In the genomic region with DNA sequence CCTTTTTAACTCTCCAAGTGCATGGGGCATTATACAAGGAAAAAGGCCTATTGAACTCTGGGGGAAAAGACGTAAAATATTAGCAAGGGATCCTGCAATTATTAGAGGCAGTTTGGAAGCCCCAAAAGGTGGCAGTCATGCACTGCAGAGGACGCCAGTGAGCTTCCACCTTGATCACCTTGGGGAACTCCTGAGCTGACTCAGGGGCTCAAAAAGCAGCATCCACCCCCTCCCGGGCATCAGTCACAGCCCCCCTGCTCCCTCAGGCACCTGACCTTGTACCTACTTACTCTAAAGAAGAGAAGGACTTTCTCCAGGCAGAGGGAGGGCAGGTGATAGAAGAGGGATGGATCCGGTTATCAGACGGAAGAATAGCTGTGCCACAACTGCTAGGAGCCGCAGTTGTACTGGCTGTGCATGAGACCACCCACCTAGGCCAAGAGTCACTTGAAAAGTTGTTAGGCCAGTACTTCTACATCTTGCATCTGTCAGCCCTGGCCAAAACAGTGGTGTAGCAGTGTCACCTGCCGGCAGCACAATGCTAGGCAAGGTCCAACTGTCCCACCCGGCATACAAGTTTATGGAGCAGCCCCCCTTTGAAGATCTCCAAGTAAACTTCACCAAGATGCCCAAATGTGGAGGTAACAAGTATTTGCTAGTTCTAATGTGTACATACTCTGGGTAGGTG, we compare ENCODE assay signal across 8 cellular contexts.
DNase-seq lines count a peak whose midpoint lies in the region; ATAC-seq and TF ChIP-seq lines count a peak whose summit lies in the region.
"Not testable (repeated sequence)": the region's sequence is repeated elsewhere in the genome, so short reads cannot be mapped to it uniquely, and the experiment has no call there.

No MANE protein-coding gene starts in this region.

- H3K14ac ChIP-seq in H9 (ENCODE audit: insufficient read depth, low read length): not testable (repeated sequence)

- intact Hi-C loops in esophagus muscularis mucosa (cut with DNase I): not testable (repeated sequence)

- not testable (repeated sequence) for H4K91ac ChIP-seq in H9 (ENCODE audit: insufficient read length, low read depth, low read length)

- not testable (repeated sequence) for H2BK20ac ChIP-seq in H9 (ENCODE audit: low read depth, low read length, poor library complexity, severe bottlenecking)

- not testable (repeated sequence) for H3K9me2 ChIP-seq in OCI-LY1 (ENCODE audit: low read depth, low read length); SU-DHL-6 (replicated peaks; ENCODE audit: insufficient read depth, low read length)

- H2BK15ac ChIP-seq in H9 (ENCODE audit: low read depth, low read length): not testable (repeated sequence)

- TF ChIP-seq EP300 in esophagus muscularis mucosa (IDR thresholded peaks at IDR 0.05): not testable (repeated sequence)

- H3K23ac ChIP-seq in H9 (ENCODE audit: insufficient read length, low read depth, low read length): not testable (repeated sequence)

- not testable (repeated sequence) for H4K20me1 ChIP-seq in H9 (ENCODE audit: control insufficient read depth, insufficient read depth, insufficient read length); OCI-LY1 (ENCODE audit: insufficient read depth, low read length); SU-DHL-6 (ENCODE audit: low read depth, low read length); neural progenitor cell (ENCODE audit: low read depth)

- not testable (repeated sequence) for H3K9ac ChIP-seq in H9 (ENCODE audit: extremely low read depth, insufficient read length, low read length); OCI-LY1 (ENCODE audit: low read length); SU-DHL-6 (ENCODE audit: low read length); neural progenitor cell

- TF ChIP-seq CTCF in AG09309 (IDR thresholded peaks at IDR 0.05; ENCODE audit: control insufficient read depth, insufficient read depth, low read depth, low read length, missing control alignments) (peak; percentile 34), H9 (conservative IDR thresholded peaks at IDR 0.05) (peak; percentile 39; the same call in 2 of the 3 replicates), OCI-LY1 (IDR thresholded peaks at IDR 0.05; ENCODE audit: low read length) (0 out of 2 replicates have a peak, but pooled peaks have one; percentile 3), SU-DHL-6 (IDR thresholded peaks at IDR 0.05; ENCODE audit: insufficient read depth, low read length, poor library complexity, severe bottlenecking) (peak; percentile 9), neural progenitor cell (IDR thresholded peaks at IDR 0.05) (peak; percentile 11)
- not testable (repeated sequence) for TF ChIP-seq CTCF in WTC11 (IDR thresholded peaks at IDR 0.05); esophagus muscularis mucosa (IDR thresholded peaks at IDR 0.05)

- DNase-seq in AG09309 (ENCODE audit: low read depth); H9; neural progenitor cell (ENCODE audit: low spot score): not testable (repeated sequence)
- DNase-seq in NAMALWA (ENCODE audit: low spot score): peak; percentile 44
- DNase-seq in WTC11 (ENCODE audit: low spot score): peak; percentile 31
- peak; percentile 89 for DNase-seq in esophagus muscularis mucosa (ENCODE audit: extremely low spot score)

- not testable (repeated sequence) for H3K4me3 Mint-ChIP-seq in H9, WTC11, neural progenitor cell

- H3K4me2 ChIP-seq in H9 (ENCODE audit: insufficient read depth, insufficient read length, low read length); OCI-LY1 (ENCODE audit: low read length); SU-DHL-6 (ENCODE audit: low read depth, low read length, poor library complexity, severe bottlenecking); neural progenitor cell: not testable (repeated sequence)

- no CpG with 5 or more reads among the region's 8 CpGs for WGBS in H9 (ENCODE audit: extremely low coverage, insufficient read length, low lambda C conversion rate)
- 85% methylated on average over 8 of the region's 8 CpGs for WGBS in esophagus muscularis mucosa

- not testable (repeated sequence) for H4K8ac ChIP-seq in H9 (replicated peaks; ENCODE audit: insufficient read length, low read depth, low read length)

- H3K9me3 Mint-ChIP-seq in H9 (peaks cover 35 to 48% of the 10 kb centered on the region in 2 experiments), WTC11 (peaks cover 50% of the 10 kb centered on the region), neural progenitor cell (peaks cover 21% of the 10 kb centered on the region)

- not testable (repeated sequence) for H3K4me1 Mint-ChIP-seq in H9, WTC11, neural progenitor cell

- not testable (repeated sequence) for H3K27me3 Mint-ChIP-seq in H9 (ENCODE audit: low read depth); WTC11 (ENCODE audit: low read depth); neural progenitor cell (ENCODE audit: insufficient read depth, low read depth)

- H3K4me1 ChIP-seq in H9 (ENCODE audit: insufficient read depth, low read length); OCI-LY1 (ENCODE audit: insufficient read depth, low read length, severe bottlenecking); esophagus muscularis mucosa; neural progenitor cell: not testable (repeated sequence)

- not testable (repeated sequence) for H3K18ac ChIP-seq in H9 (ENCODE audit: insufficient read length, low read depth, low read length)

- H3K27ac ChIP-seq in H9 (ENCODE audit: insufficient read length, low read depth, low read length); OCI-LY1 (ENCODE audit: low read depth, low read length, poor library complexity, severe bottlenecking); SU-DHL-6 (ENCODE audit: low read depth, low read length); esophagus muscularis mucosa (replicated peaks in 1 of 4); neural progenitor cell: not testable (repeated sequence)

- H2AFZ ChIP-seq in H9 (ENCODE audit: low read length); OCI-LY1 (ENCODE audit: low read length); SU-DHL-6 (ENCODE audit: low read depth, low read length, severe bottlenecking); neural progenitor cell (replicated peaks): not testable (repeated sequence)

- H3K23me2 ChIP-seq in H9 (ENCODE audit: insufficient read length, low read depth, low read length, poor library complexity, severe bottlenecking): not testable (repeated sequence)

- H4K5ac ChIP-seq in H9 (ENCODE audit: insufficient read length, low read depth, low read length): not testable (repeated sequence)

- H2BK5ac ChIP-seq in H9 (ENCODE audit: insufficient read length, low read length): not testable (repeated sequence)

- peaks cover 7 to 23% (median 21%) of the 10 kb centered on the region in 3 experiments for H3K36me3 Mint-ChIP-seq in H9 (ENCODE audit: insufficient read depth in 1 of 3, low read depth in 3 of 3)
- peaks cover 48% of the 10 kb centered on the region for H3K36me3 Mint-ChIP-seq in WTC11
- H3K36me3 Mint-ChIP-seq in neural progenitor cell: not testable (repeated sequence)

- H3K79me1 ChIP-seq in H9 (ENCODE audit: insufficient read depth, low read depth, low read length, poor library complexity, severe bottlenecking): not testable (repeated sequence)

- not testable (repeated sequence) for H2BK120ac ChIP-seq in H9 (ENCODE audit: low read depth, low read length, poor library complexity, severe bottlenecking)

- H3K9me3 ChIP-seq in H9 (ENCODE audit: control insufficient read depth, low read depth, low read length); neural progenitor cell (ENCODE audit: low read depth): not testable (repeated sequence)
- H3K9me3 ChIP-seq in OCI-LY1 (ENCODE audit: low read length) (peaks cover 12% of the 10 kb centered on the region), SU-DHL-6 (ENCODE audit: insufficient read depth, low read length) (peaks cover 15% of the 10 kb centered on the region), esophagus muscularis mucosa (peaks cover 0 to 42% (median 18%) of the 10 kb centered on the region in 4 donors)

- not testable (repeated sequence) for H3K79me2 ChIP-seq in H9 (ENCODE audit: insufficient read depth, low read length); OCI-LY1 (ENCODE audit: insufficient read depth, low read length); SU-DHL-6 (ENCODE audit: insufficient read depth, low read length); neural progenitor cell (ENCODE audit: low read depth)

- POLR2A ChIA-PET in WTC11 (lab: Charles Lee): not testable (repeated sequence)

- H3K27me3 ChIP-seq in H9 (ENCODE audit: insufficient read depth, low read length); OCI-LY1 (ENCODE audit: insufficient read depth, low read length); SU-DHL-6 (ENCODE audit: low read length); esophagus muscularis mucosa; neural progenitor cell: not testable (repeated sequence)

- CTCF ChIA-PET in WTC11 (lab: Charles Lee): interaction anchor here (0.5 to 1.8 kb wide), 10 partner anchors 7 to 143 kb away, joined by 3 to 10 read pairs (median 3); no protein-coding TSS in a partner anchor

- H3K56ac ChIP-seq in H9 (ENCODE audit: insufficient read length, low read depth, low read length): not testable (repeated sequence)

- not testable (repeated sequence) for H3K27ac Mint-ChIP-seq in H9, WTC11, neural progenitor cell

- H3T11ph ChIP-seq in H9 (ENCODE audit: low read length): not testable (repeated sequence)

- not testable (repeated sequence) for H2BK12ac ChIP-seq in H9 (ENCODE audit: insufficient read length, low read depth, low read length)

- not testable (repeated sequence) for H3K4ac ChIP-seq in H9 (ENCODE audit: low read depth, low read length)

- not testable (repeated sequence) for TF ChIP-seq POLR2A in esophagus muscularis mucosa (IDR thresholded peaks at IDR 0.05; ENCODE audit: low read depth)

- H3K36me3 ChIP-seq in OCI-LY1 (ENCODE audit: insufficient read depth, low read length) (peaks cover 24% of the 10 kb centered on the region; the same call in 1 of the 2 replicates), SU-DHL-6 (ENCODE audit: low read length) (peaks cover 18% of the 10 kb centered on the region)
- H3K36me3 ChIP-seq in esophagus muscularis mucosa, neural progenitor cell: not testable (repeated sequence)

- H2AK5ac ChIP-seq in H9 (ENCODE audit: insufficient read length, low read length): not testable (repeated sequence)

- not testable (repeated sequence) for H3K4me3 ChIP-seq in AG09309 (ENCODE audit: control insufficient read depth, low read depth, low read length); OCI-LY1 (ENCODE audit: low read depth, low read length, poor library complexity, severe bottlenecking); SU-DHL-6 (ENCODE audit: insufficient read depth, low read length, poor library complexity, severe bottlenecking); esophagus muscularis mucosa; neural progenitor cell

- H3F3A ChIP-seq in OCI-LY1 (ENCODE audit: insufficient read depth, low read length); SU-DHL-6 (ENCODE audit: insufficient read depth); neural progenitor cell (ENCODE audit: low read depth): not testable (repeated sequence)

- not testable (repeated sequence) for ATAC-seq in WTC11
